ENCODE assay signal across 9 cellular contexts in the genomic region with DNA sequence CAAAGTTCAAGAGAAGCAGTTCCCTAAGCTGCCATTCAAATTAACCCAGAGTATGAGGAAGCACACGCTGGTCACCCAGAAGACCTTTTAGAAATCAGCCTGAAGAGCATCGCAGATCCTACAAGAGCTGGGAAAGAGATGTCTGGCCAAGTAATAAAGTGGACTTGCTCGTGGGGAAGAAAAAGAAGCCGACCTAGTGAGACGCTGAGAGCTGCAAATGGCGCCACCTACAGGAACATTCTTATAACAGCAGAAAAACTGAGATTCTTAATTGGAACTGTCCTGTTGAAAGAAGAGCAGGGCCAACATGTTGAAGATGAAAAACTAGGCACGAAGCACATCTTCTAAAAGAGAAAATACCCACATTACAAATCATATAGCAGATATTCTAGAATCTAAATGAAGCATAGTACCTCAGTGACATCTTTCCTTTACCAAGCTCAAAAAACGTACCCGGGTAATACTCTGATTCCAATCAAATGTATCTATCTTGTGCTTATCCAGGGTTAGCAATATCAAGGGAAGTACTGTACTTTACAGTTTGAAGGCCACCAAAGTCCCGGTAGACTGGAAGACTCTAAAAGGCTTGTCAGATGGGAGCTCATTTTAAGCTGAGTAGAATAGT. TPM values are rescaled to one million over a fixed set of nuclear protein-coding genes. Genes with fewer than 3 reads are reported as not detected.
DNase-seq lines count a peak whose midpoint lies in the region; ATAC-seq and TF ChIP-seq lines count a peak whose summit lies in the region.
"Had no signal": no experiment of that assay in that cellular context is flagged by ENCODE, and none has a peak within 500 bp of the region (broad histone marks: within the 10 kb centered on the region; RNA-seq: fewer than 3 reads in every experiment).

No MANE protein-coding gene starts in this region.

- H3K9me3 ChIP-seq in CD4-positive, alpha-beta T cell (ENCODE audit: control insufficient read depth, low read length), result no peaks in the 10 kb centered on the region
- H3K9me3 ChIP-seq in WERI-Rb-1 (ENCODE audit: severe bottlenecking) (no peaks in the 10 kb centered on the region), liver (ENCODE audit: control insufficient read depth in 4 of 4, low read length in 3 of 4) (no peaks in the 10 kb centered on the region)

- DNase-seq in CD4-positive, alpha-beta T cell, result peak; percentile 18 to 44 (median 28)
- DNase-seq in H7, result peak; percentile 63
- DNase-seq in NCI-H2171 treated with DMSO at 0.1 percent for 48 hours (lab: John Stamatoyannopoulos, UW), result peak; percentile 78
- DNase-seq in WERI-Rb-1, result peak; percentile 28
- DNase-seq in dermis blood vessel endothelial cell, result peak; percentile 93
- peak; percentile 42 for DNase-seq in stimulated activated CD8-positive, alpha-beta memory T cell treated with anti-CD3 and anti-CD28 coated beads, Interleukin-12 subunit alpha, Interleukin-12 subunit beta, amount 100 ng/mL, for 1 hour (ENCODE audit: low read depth)
- DNase-seq: stimulated activated naive B cell treated with anti-CD40 and anti-IgM and Interleukin-4, amounts not matched to agents 10 μg/mL and 1 μg/mL and 100 μg/mL, for 72 hours had no signal

- no peaks in the 10 kb centered on the region for H3K27me3 Mint-ChIP-seq in CD4-positive, alpha-beta T cell

- peaks cover 36% of the 10 kb centered on the region for H3K4me1 Mint-ChIP-seq in CD4-positive, alpha-beta T cell (ENCODE audit: low read depth)

- peak; percentile 90 for TF ChIP-seq CTCF in CD4-positive, alpha-beta T cell (IDR thresholded peaks at IDR 0.05)
- TF ChIP-seq CTCF in WERI-Rb-1 (IDR thresholded peaks at IDR 0.05; ENCODE audit: low read depth, low read length) (peak; percentile 65), liver (IDR thresholded peaks at IDR 0.05; ENCODE audit: low read depth, low read length, missing input control) (peak; percentile 81)

- peaks cover 0 to 16% (median 3%) of the 10 kb centered on the region in 4 donors for H3K4me1 ChIP-seq in liver (ENCODE audit: control insufficient read depth in 4 of 4, insufficient read depth in 4 of 4, low read length in 3 of 4)

- no peak overlapping the region for H3K27ac ChIP-seq in CD4-positive, alpha-beta T cell (ENCODE audit: low read depth, low read length)
- H3K27ac ChIP-seq in WERI-Rb-1 (no peak overlapping the region), liver (ENCODE audit: low read depth in 1 of 2, low read length in 2 of 2) (no peak overlapping the region)

- POLR2A ChIA-PET in CD4-positive, alpha-beta T cell (lab: Charles Lee), result interaction anchor here (0.6 to 1.9 kb wide), 9 partner anchors 10 to 253 kb away, joined by 3 to 8 read pairs (median 4); no protein-coding TSS in a partner anchor

- WGBS in liver, result 18% methylated on average over 10 of the region's 10 CpGs

- no peak for ATAC-seq in CD4-positive, alpha-beta T cell (ENCODE audit: poor library complexity)
- ATAC-seq in GM18517 (IDR thresholded peaks at IDR 0.05; ENCODE audit: unreplicated experiment), result no peak

- H3K4me3 ChIP-seq in H7 (ENCODE audit: insufficient read depth, low read depth, low read length) (no peak overlapping the region), WERI-Rb-1 (ENCODE audit: low read depth, low read length) (no peak overlapping the region), liver (ENCODE audit: low read depth in 1 of 3, low read length in 3 of 3) (no peak overlapping the region)

- intact Hi-C loops in CD4-positive, alpha-beta T cell (cut with DNase I, micrococcal nuclease), result loop anchor here (1.0 to 10.0 kb wide), 7 partner anchors 31 to 602 kb away; no protein-coding TSS in a partner anchor

- H3K9ac ChIP-seq in liver (ENCODE audit: low read depth in 1 of 2, low read length in 2 of 2), result no peak overlapping the region

- peaks cover 12% of the 10 kb centered on the region for H3K36me3 Mint-ChIP-seq in CD4-positive, alpha-beta T cell (ENCODE audit: low read depth)
- H3K36me3 Mint-ChIP-seq: stimulated activated naive B cell treated with anti-CD40 and anti-IgM and Interleukin-4, amounts not matched to agents 10 μg/mL and 1 μg/mL and 100 μg/mL, for 72 hours had no signal

- no peaks in the 10 kb centered on the region for H3K9me3 Mint-ChIP-seq in CD4-positive, alpha-beta T cell
- H3K9me3 Mint-ChIP-seq: stimulated activated naive B cell treated with anti-CD40 and anti-IgM and Interleukin-4, amounts not matched to agents 10 μg/mL and 1 μg/mL and 100 μg/mL, for 72 hours had no signal

- H3K27ac Mint-ChIP-seq in CD4-positive, alpha-beta T cell, result peak overlapping the region; percentile 88
- H3K27ac Mint-ChIP-seq: stimulated activated naive B cell treated with anti-CD40 and anti-IgM and Interleukin-4, amounts not matched to agents 10 μg/mL and 1 μg/mL and 100 μg/mL, for 72 hours had no signal

- H3K27me3 ChIP-seq in CD4-positive, alpha-beta T cell (ENCODE audit: control insufficient read depth, insufficient read depth, low read length), result no peaks in the 10 kb centered on the region
- H3K27me3 ChIP-seq in H7 (ENCODE audit: control insufficient read depth, insufficient read depth, low read length) (no peaks in the 10 kb centered on the region), WERI-Rb-1 (ENCODE audit: insufficient read depth, low read depth, severe bottlenecking) (no peaks in the 10 kb centered on the region), liver (ENCODE audit: control insufficient read depth in 4 of 4, insufficient read depth in 4 of 4, low read length in 3 of 4) (no peaks in the 10 kb centered on the region)

- H3K36me3 ChIP-seq in H7 (replicated peaks; ENCODE audit: control insufficient read depth, insufficient read depth, low read length), result no peaks in the 10 kb centered on the region
- no peaks in the 10 kb centered on the region for H3K36me3 ChIP-seq in WERI-Rb-1
- no peaks in the 10 kb centered on the region for H3K36me3 ChIP-seq in liver (ENCODE audit: control insufficient read depth in 4 of 4, insufficient read depth in 3 of 4, low read depth in 1 of 4, low read length in 3 of 4)

- CTCF ChIA-PET in CD4-positive, alpha-beta T cell (lab: Charles Lee), result interaction anchor here (1.0 to 3.0 kb wide), 25 partner anchors 10 to 261 kb away, joined by 3 to 22 read pairs (median 4); partner anchors contain the start of gene PSAT1

- TF ChIP-seq RAD21 in liver (IDR thresholded peaks at IDR 0.05), result peak; percentile 98 to 99

- H3K4me3 Mint-ChIP-seq in CD4-positive, alpha-beta T cell, result peak overlapping the region; percentile 45
- H3K4me3 Mint-ChIP-seq: stimulated activated naive B cell treated with anti-CD40 and anti-IgM and Interleukin-4, amounts not matched to agents 10 μg/mL and 1 μg/mL and 100 μg/mL, for 72 hours had no signal

TF ChIP-seq in liver, 16 proteins besides CTCF, POLR2A, EP300 and RAD21:
- TF ChIP-seq HNF4A (conservative IDR thresholded peaks at IDR 0.05) (no peak), RXRA (IDR thresholded peaks at IDR 0.05) (peak in 1 of 2 donors; percentile 11)

RNA-seq across cellular contexts. Expression of gene GNAQ, which starts 3.9 kb away (rescaled TPM):
- 10 to 100 TPM; 55.5 to 55.9 TPM for total RNA-seq in CD4-positive, alpha-beta T cell
- 24.8 and 29.8 TPM in 2 replicates for total RNA-seq in H7 (2014; rRNA removed; shearing (Covaris generic))
- 48.0 and 88.6 TPM in 2 replicates for total RNA-seq in dermis blood vessel endothelial cell
- total RNA-seq in liver, result 10 to 100 TPM; 15.7 to 19.6 TPM
- 1 to 10 TPM; 6.8 to 9.5 TPM for polyA plus RNA-seq in liver

Comparison
In these comparisons a context has a peak if more than half of its experiments do, and no peak if none do; other contexts are left out.
1. DNase-seq: peak in every context shown above with its lines; median percentile 93 in dermis blood vessel endothelial cell; 78 in NCI-H2171 treated with DMSO at 0.1 percent for 48 hours; 63 in H7; 42 in stimulated activated CD8-positive, alpha-beta memory T cell treated with anti-CD3 and anti-CD28 coated beads, Interleukin-12 subunit alpha, Interleukin-12 subunit beta, amount 100 ng/mL, for 1 hour; 28 in CD4-positive, alpha-beta T cell; 28 in WERI-Rb-1.